In the genomic region with DNA sequence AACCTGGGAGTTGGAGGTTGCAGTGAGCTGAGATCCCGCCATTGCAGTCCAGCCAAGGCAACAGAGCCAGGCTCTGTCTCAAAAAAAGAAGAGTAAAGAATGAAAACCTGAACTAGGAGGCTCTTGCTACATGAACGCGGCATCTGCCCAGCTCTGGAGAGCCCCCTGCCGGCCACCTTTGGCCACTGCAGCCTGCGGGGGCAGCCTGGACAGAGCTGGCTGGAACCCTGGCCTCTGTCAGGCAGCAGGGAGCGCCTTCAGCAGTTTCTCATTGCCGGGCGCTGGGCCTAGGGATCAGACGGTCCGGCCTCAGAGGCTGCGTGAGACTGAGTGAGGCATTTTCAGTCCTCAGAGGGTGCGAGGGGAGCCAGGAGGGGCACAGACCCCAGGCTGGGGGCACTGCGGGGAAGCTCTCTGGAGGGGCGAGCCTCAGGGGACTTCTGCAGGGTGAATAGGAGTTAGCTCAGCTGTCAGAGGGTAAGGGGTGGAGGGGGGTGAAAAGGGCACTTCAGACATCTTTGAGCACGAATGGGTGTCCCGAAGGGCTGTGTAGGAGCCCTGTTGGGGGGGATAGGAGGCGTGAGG, we compare ENCODE assay signal across 8 cellular contexts. TPM values are rescaled to one million over a fixed set of nuclear protein-coding genes. Genes with fewer than 3 reads are reported as not detected.
DNase-seq lines count a peak whose midpoint lies in the region; ATAC-seq and TF ChIP-seq lines count a peak whose summit lies in the region.

No MANE protein-coding gene starts in this region.

- H3K27ac ChIP-seq in AG04450 (ENCODE audit: low read depth, low read length): no peak overlapping the region
- peak overlapping the region in 10 of 12 donors; percentile 11 to 100 (median 94) for H3K27ac ChIP-seq in heart left ventricle
- H3K27ac ChIP-seq in prostate gland: no peak overlapping the region
- H3K27ac ChIP-seq in vagina: no peak overlapping the region

- DNase-seq in AG04450 (ENCODE audit: low read depth, low spot score) (peak; percentile 55), LHCN-M2 (ENCODE audit: low read depth) (peak; percentile 82), SKM-1 treated with dmso at 0.1 percent for 144 hours (lab: John Stamatoyannopoulos, UW; ENCODE audit: unreplicated experiment) (peak; percentile 83), heart left ventricle (peak; percentile 67 to 87 (median 75)), prostate gland (ENCODE audit: low spot score) (peak; percentile 66), vagina (ENCODE audit: extremely low spot score in 2 of 2) (no peak)
- peak; percentile 88 for DNase-seq in activated naive CD8-positive, alpha-beta T cell treated with anti-CD3 and anti-CD28 coated beads, Interleukin-2, amount 10 ng/mL, durations not matched to agents 7 days and 5 days

- H3K4me3 Mint-ChIP-seq in activated naive CD8-positive, alpha-beta T cell treated with anti-CD3 and anti-CD28 coated beads, Interleukin-2, amount 10 ng/mL, durations not matched to agents 7 days and 5 days: no peak overlapping the region

- POLR2A ChIA-PET in AG04450 (lab: Yijun Ruan, JAX): interaction anchor here (0.6 to 0.8 kb wide), 2 partner anchors 29 to 89 kb away, joined by 3 to 6 read pairs; no protein-coding TSS in a partner anchor
- POLR2A ChIA-PET in activated naive CD8-positive, alpha-beta T cell treated with anti-CD3 and anti-CD28 coated beads, Interleukin-2, amount 10 ng/mL, durations not matched to agents 7 days and 5 days (lab: Charles Lee): no interaction called here

- ATAC-seq in GM18498 (IDR thresholded peaks at IDR 0.05; ENCODE audit: unreplicated experiment): peak; percentile 67
- peak; percentile 73 for ATAC-seq in activated naive CD8-positive, alpha-beta T cell treated with anti-CD3 and anti-CD28 coated beads, Interleukin-2, amount 10 ng/mL, durations not matched to agents 7 days and 5 days (ENCODE audit: low read depth)
- peak in 3 of 4 donors; percentile 4 to 26 (median 10) for ATAC-seq in heart left ventricle

- CTCF ChIA-PET in AG04450 (lab: Charles Lee): interaction anchor here (0.6 to 3.4 kb wide), 55 partner anchors 9 to 805 kb away, joined by 3 to 94 read pairs (median 4); no protein-coding TSS in a partner anchor

- no peak overlapping the region for H3K27ac Mint-ChIP-seq in activated naive CD8-positive, alpha-beta T cell treated with anti-CD3 and anti-CD28 coated beads, Interleukin-2, amount 10 ng/mL, durations not matched to agents 7 days and 5 days

- H3K4me1 ChIP-seq in heart left ventricle (peaks cover 0 to 64% (median 37%) of the 10 kb centered on the region in 12 donors), prostate gland (replicated peaks) (peaks cover 17% of the 10 kb centered on the region), vagina (peaks cover 23% of the 10 kb centered on the region)

- H3K4me3 ChIP-seq in AG04450 (ENCODE audit: low read depth, low read length): no peak overlapping the region
- no peak overlapping the region for H3K4me3 ChIP-seq in heart left ventricle
- no peak overlapping the region for H3K4me3 ChIP-seq in prostate gland
- no peak overlapping the region for H3K4me3 ChIP-seq in vagina

- TF ChIP-seq POLR2A in heart left ventricle (IDR thresholded peaks at IDR 0.05): no peak
- TF ChIP-seq POLR2A in prostate gland (IDR thresholded peaks at IDR 0.05): no peak
- TF ChIP-seq POLR2A in vagina (IDR thresholded peaks at IDR 0.05): no peak

- TF ChIP-seq CTCF in AG04450 (IDR thresholded peaks at IDR 0.05; ENCODE audit: low read depth, low read length) (peak; percentile 98), heart left ventricle (IDR thresholded peaks at IDR 0.05) (peak; percentile 95 to 100 (median 98)), prostate gland (IDR thresholded peaks at IDR 0.05) (peak; percentile 88 to 97 (median 95)), vagina (IDR thresholded peaks at IDR 0.05) (peak; percentile 83 to 87 (median 85))

- H3K9me3 ChIP-seq in AG04450 (ENCODE audit: control insufficient read depth, insufficient read depth, low read length) (no peaks in the 10 kb centered on the region; the same call in 1 of the 2 replicates), heart left ventricle (no peaks in the 10 kb centered on the region), prostate gland (no peaks in the 10 kb centered on the region), vagina (no peaks in the 10 kb centered on the region)

- H3K27me3 ChIP-seq in AG04450 (ENCODE audit: control insufficient read depth, insufficient read depth, low read length) (peaks cover 35% of the 10 kb centered on the region), heart left ventricle (peaks cover 0 to 30% (median 3%) of the 10 kb centered on the region in 9 donors), prostate gland (replicated peaks; ENCODE audit: insufficient read depth) (peaks cover 5% of the 10 kb centered on the region), vagina (no peaks in the 10 kb centered on the region)

- no peaks in the 10 kb centered on the region for H3K36me3 Mint-ChIP-seq in activated naive CD8-positive, alpha-beta T cell treated with anti-CD3 and anti-CD28 coated beads, Interleukin-2, amount 10 ng/mL, durations not matched to agents 7 days and 5 days

- H3K27me3 Mint-ChIP-seq in activated naive CD8-positive, alpha-beta T cell treated with anti-CD3 and anti-CD28 coated beads, Interleukin-2, amount 10 ng/mL, durations not matched to agents 7 days and 5 days: peaks cover 15% of the 10 kb centered on the region

- no peaks in the 10 kb centered on the region for H3K4me1 Mint-ChIP-seq in activated naive CD8-positive, alpha-beta T cell treated with anti-CD3 and anti-CD28 coated beads, Interleukin-2, amount 10 ng/mL, durations not matched to agents 7 days and 5 days

- H3K36me3 ChIP-seq in heart left ventricle (peaks cover 0 to 8% (median 0%) of the 10 kb centered on the region in 9 donors), prostate gland (no peaks in the 10 kb centered on the region), vagina (no peaks in the 10 kb centered on the region)

- no peaks in the 10 kb centered on the region for H3K9me3 Mint-ChIP-seq in activated naive CD8-positive, alpha-beta T cell treated with anti-CD3 and anti-CD28 coated beads, Interleukin-2, amount 10 ng/mL, durations not matched to agents 7 days and 5 days

- intact Hi-C loops in heart left ventricle (cut with DNase I): no loop called here
- intact Hi-C loops in prostate gland (cut with DNase I): no loop called here
- intact Hi-C loops in vagina (cut with DNase I): no loop called here

- 14 to 24% (median 16%) methylated on average over 17 of the region's 17 CpGs for WGBS in heart left ventricle, 4 donors
- WGBS in prostate gland: 17% methylated on average over 17 of the region's 17 CpGs

RNA-seq across cellular contexts. Expression of a gene that starts 17.5 kb away (rescaled TPM):
- polyA plus RNA-seq in AG04450 (2011; rRNA removed) (not detected in 2 replicates), heart left ventricle (10 to 100 TPM; 59.1 to 89.5 TPM)
- polyA minus RNA-seq in AG04450 (2011; rRNA and poly(A)+ RNA removed): not detected in 2 replicates
- total RNA-seq in LHCN-M2 (2014; rRNA removed) (41.6 and 47.9 TPM in 2 replicates), heart left ventricle (10 to 100 TPM; 27.7 to 75.1 (median 39.7) TPM), prostate gland (10 to 100 TPM in 1 of 2 donors, 1 to 10 TPM in 1; 8.2 to 16.4 TPM), vagina (4.7 TPM)
- polyA plus RNA-seq in LHCN-M2 (2012): 37.5 TPM
- not detected for total RNA-seq in activated naive CD8-positive, alpha-beta T cell treated with anti-CD3 and anti-CD28 coated beads, Interleukin-2, amount 10 ng/mL, durations not matched to agents 7 days and 5 days

RNA-seq across cellular contexts. Expression of a gene that starts 38.9 kb away (rescaled TPM):
- 0.05 TPM in 1 of 2 replicates, not detected in the other for polyA plus RNA-seq in AG04450 (2011; rRNA removed)
- not detected in 2 replicates for polyA minus RNA-seq in AG04450 (2011; rRNA and poly(A)+ RNA removed)
- 0.32 and 0.40 TPM in 2 replicates for total RNA-seq in LHCN-M2 (2014; rRNA removed)
- 0.17 TPM for polyA plus RNA-seq in LHCN-M2 (2012)
- not detected for total RNA-seq in activated naive CD8-positive, alpha-beta T cell treated with anti-CD3 and anti-CD28 coated beads, Interleukin-2, amount 10 ng/mL, durations not matched to agents 7 days and 5 days
- total RNA-seq in heart left ventricle: under 1 TPM in 5 of 9 donors, not detected in 4; 0.19 to 0.65 (median 0.47) TPM
- under 1 TPM; 0.11 to 0.73 TPM for polyA plus RNA-seq in heart left ventricle
- total RNA-seq in prostate gland: 1 to 10 TPM in 1 of 2 donors, under 1 TPM in 1; 0.27 to 1.9 TPM
- not detected for total RNA-seq in vagina

RNA-seq across cellular contexts. Expression of a gene that starts 51.6 kb away (rescaled TPM):
- 150 and 191 TPM in 2 replicates for polyA plus RNA-seq in AG04450 (2011; rRNA removed)
- 32.3 and 42.5 TPM in 2 replicates for polyA minus RNA-seq in AG04450 (2011; rRNA and poly(A)+ RNA removed)
- total RNA-seq in LHCN-M2 (2014; rRNA removed): 211 and 237 TPM in 2 replicates
- polyA plus RNA-seq in LHCN-M2 (2012): 235 TPM
- 10 to 100 TPM; 73.1 to 76.6 TPM for total RNA-seq in activated naive CD8-positive, alpha-beta T cell treated with anti-CD3 and anti-CD28 coated beads, Interleukin-2, amount 10 ng/mL, durations not matched to agents 7 days and 5 days
- total RNA-seq in heart left ventricle: 100 to 1,000 TPM; 221 to 389 (median 283) TPM
- polyA plus RNA-seq in heart left ventricle: 100 to 1,000 TPM; 105 to 322 TPM
- 100 to 1,000 TPM; 175 to 270 TPM for total RNA-seq in prostate gland
- 98.7 TPM for total RNA-seq in vagina

Comparison
In these comparisons a context has a peak if more than half of its experiments do, and no peak if none do; other contexts are left out.
1. DNase-seq: peak in AG04450 (single experiment), LHCN-M2 (single experiment), SKM-1 treated with dmso at 0.1 percent for 144 hours (single experiment), activated naive CD8-positive, alpha-beta T cell treated with anti-CD3 and anti-CD28 coated beads, Interleukin-2, amount 10 ng/mL, durations not matched to agents 7 days and 5 days (single experiment), heart left ventricle (5 of 5) and prostate gland (single experiment); none in vagina (0 of 2).
2. H3K27ac ChIP-seq: peak in heart left ventricle (10 of 12); none in AG04450 (single experiment), prostate gland (0 of 2) and vagina (single experiment).
3. ATAC-seq: peak in every context shown above with its lines; median percentile 73 in activated naive CD8-positive, alpha-beta T cell treated with anti-CD3 and anti-CD28 coated beads, Interleukin-2, amount 10 ng/mL, durations not matched to agents 7 days and 5 days; 67 in GM18498; 10 in heart left ventricle.
4. Peak in every context shown above with its lines, with median percentiles within 50 percentile points of each other: CTCF ChIP-seq.